1 cellular context compared by ENCODE assay signal in the genomic region with DNA sequence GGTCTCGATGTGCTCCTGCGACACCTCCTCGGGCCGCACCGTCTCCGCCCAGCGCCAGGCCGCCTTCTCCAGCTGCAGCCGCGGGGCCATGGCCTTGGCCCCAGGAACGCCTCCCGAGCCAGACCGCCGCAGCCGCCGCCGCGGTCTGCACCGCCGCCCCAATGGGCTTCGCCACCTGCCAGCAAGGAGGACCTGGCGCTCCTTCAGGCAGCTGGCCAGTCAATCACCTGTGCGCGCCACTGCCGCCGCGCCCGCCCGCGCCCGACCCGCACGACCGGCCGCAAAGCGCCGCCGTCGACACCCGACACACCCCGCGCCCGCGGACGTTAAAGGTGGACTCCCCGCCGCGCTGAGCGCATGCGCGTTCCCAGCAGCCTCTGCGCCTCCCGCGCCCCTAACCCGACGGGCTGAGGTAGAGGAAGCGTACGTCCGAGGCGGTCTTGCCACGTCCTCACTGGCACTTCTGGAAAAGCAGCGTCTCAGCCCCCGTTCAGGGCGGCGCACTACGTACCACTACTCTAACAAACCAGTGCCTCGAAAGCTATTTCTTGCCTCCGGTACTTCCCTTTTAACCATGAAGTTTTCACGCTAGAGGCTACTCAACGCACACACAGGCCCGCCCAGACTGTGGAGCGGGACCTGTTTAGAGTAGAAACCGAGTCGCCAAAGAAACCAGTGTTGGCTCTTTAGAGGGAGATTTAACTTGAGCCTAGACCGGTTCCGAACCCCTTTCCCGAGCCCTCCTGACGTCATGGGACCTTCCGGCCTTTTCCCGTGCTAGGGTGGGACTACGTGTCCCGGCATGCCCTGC.
TF ChIP-seq lines count a peak whose summit lies in the region.

Gene USP48, minus strand, starts transcription at position 282 of the 811 bp plus-strand sequence. Its CDS starts 192 bp downstream, at position 90.

TF ChIP-seq in HepG2, 621 proteins besides CTCF, POLR2A, EP300 and RAD21 (continued from another document and continues in another):
- TF ChIP-seq CREBL2 (CRISPR knock-in tag; IDR thresholded peaks at IDR 0.05; ENCODE audit: borderline replicate concordance) (no peak), TIGD3 (CRISPR knock-in tag; IDR thresholded peaks at IDR 0.05; ENCODE audit: borderline replicate concordance) (0 out of 2 replicates have a peak, but pooled peaks have one; percentile 19), ETV6 (CRISPR knock-in tag; conservative IDR thresholded peaks at IDR 0.05) (no peak), ZNF572 (CRISPR knock-in tag; IDR thresholded peaks at IDR 0.05) (no peak), ZC3H4 (CRISPR knock-in tag; IDR thresholded peaks at IDR 0.05; ENCODE audit: borderline replicate concordance) (peak; percentile 97), ZNF207 (IDR thresholded peaks at IDR 0.05; ENCODE audit: borderline replicate concordance) (no peak), SNAI1 (CRISPR knock-in tag; IDR thresholded peaks at IDR 0.05; ENCODE audit: borderline replicate concordance) (0 out of 2 replicates have a peak, but pooled peaks have one; percentile 63), ZNF567 (CRISPR knock-in tag; IDR thresholded peaks at IDR 0.05; ENCODE audit: borderline replicate concordance) (no peak; the same call in 1 of the 2 replicates), SAFB2 (CRISPR knock-in tag; IDR thresholded peaks at IDR 0.05; ENCODE audit: borderline replicate concordance, low read depth) (peak; percentile 73; the same call in 1 of the 2 replicates), ELF3 (CRISPR knock-in tag; IDR thresholded peaks at IDR 0.05) (peak; percentile 41), SRF (IDR thresholded peaks at IDR 0.05; ENCODE audit: low read depth, low read length) (peak; percentile 55; the same call in 1 of the 2 replicates), FIP1L1 (IDR thresholded peaks at IDR 0.05; ENCODE audit: borderline replicate concordance, insufficient read depth, low read depth, low read length) (no peak), SMAD1 (CRISPR knock-in tag; IDR thresholded peaks at IDR 0.05; ENCODE audit: borderline replicate concordance, low read depth) (peak; percentile 40), ESRRA (CRISPR knock-in tag; IDR thresholded peaks at IDR 0.05; ENCODE audit: low read depth) (peak; percentile 77), ATAD3A (CRISPR knock-in tag; IDR thresholded peaks at IDR 0.05) (no peak), ZNF83 (CRISPR knock-in tag; IDR thresholded peaks at IDR 0.05; ENCODE audit: borderline replicate concordance) (no peak), ZNF136 (CRISPR knock-in tag; IDR thresholded peaks at IDR 0.05; ENCODE audit: low read depth) (no peak), ISL2 (CRISPR knock-in tag; IDR thresholded peaks at IDR 0.05) (no peak; the same call in 1 of the 2 replicates), NKX3-1 (CRISPR knock-in tag; IDR thresholded peaks at IDR 0.05) (no peak), MED1 (CRISPR knock-in tag; IDR thresholded peaks at IDR 0.05) (peak; percentile 48), NFE2L1 (CRISPR knock-in tag; IDR thresholded peaks at IDR 0.05; ENCODE audit: borderline replicate concordance) (no peak), ZBTB42 (CRISPR knock-in tag; IDR thresholded peaks at IDR 0.05) (peak; percentile 22; the same call in 1 of the 2 replicates), ZNF788 (CRISPR knock-in tag; IDR thresholded peaks at IDR 0.05; ENCODE audit: borderline replicate concordance) (peak; percentile 34; the same call in 1 of the 2 replicates), ZNF501 (CRISPR knock-in tag; IDR thresholded peaks at IDR 0.05) (peak; percentile 60; the same call in 1 of the 2 replicates), SCMH1 (CRISPR knock-in tag; IDR thresholded peaks at IDR 0.05; ENCODE audit: borderline replicate concordance) (no peak), TBX2 (CRISPR knock-in tag; IDR thresholded peaks at IDR 0.05; ENCODE audit: borderline replicate concordance) (peak; percentile 59)
- TF ChIP-seq, protein P1, sequence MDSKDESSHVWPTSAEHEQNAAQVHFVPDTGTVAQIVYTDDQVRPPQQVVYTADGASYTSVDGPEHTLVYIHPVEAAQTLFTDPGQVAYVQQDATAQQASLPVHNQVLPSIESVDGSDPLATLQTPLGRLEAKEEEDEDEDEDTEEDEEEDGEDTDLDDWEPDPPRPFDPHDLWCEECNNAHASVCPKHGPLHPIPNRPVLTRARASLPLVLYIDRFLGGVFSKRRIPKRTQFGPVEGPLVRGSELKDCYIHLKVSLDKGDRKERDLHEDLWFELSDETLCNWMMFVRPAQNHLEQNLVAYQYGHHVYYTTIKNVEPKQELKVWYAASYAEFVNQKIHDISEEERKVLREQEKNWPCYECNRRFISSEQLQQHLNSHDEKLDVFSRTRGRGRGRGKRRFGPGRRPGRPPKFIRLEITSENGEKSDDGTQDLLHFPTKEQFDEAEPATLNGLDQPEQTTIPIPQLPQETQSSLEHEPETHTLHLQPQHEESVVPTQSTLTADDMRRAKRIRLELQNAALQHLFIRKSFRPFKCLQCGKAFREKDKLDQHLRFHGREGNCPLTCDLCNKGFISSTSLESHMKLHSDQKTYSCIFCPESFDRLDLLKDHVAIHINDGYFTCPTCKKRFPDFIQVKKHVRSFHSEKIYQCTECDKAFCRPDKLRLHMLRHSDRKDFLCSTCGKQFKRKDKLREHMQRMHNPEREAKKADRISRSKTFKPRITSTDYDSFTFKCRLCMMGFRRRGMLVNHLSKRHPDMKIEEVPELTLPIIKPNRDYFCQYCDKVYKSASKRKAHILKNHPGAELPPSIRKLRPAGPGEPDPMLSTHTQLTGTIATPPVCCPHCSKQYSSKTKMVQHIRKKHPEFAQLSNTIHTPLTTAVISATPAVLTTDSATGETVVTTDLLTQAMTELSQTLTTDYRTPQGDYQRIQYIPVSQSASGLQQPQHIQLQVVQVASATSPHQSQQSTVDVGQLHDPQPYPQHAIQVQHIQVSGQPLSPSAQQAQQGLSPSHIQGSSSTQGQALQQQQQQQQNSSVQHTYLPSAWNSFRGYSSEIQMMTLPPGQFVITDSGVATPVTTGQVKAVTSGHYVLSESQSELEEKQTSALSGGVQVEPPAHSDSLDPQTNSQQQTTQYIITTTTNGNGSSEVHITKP (CRISPR knock-in tag; IDR thresholded peaks at IDR 0.05; ENCODE audit: low read depth): peak; percentile 79; the same call in 1 of the 2 replicates
- TF ChIP-seq, protein P2, sequence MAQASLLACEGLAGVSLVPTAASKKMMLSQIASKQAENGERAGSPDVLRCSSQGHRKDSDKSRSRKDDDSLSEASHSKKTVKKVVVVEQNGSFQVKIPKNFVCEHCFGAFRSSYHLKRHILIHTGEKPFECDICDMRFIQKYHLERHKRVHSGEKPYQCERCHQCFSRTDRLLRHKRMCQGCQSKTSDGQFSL (CRISPR knock-in tag; IDR thresholded peaks at IDR 0.05): 0 out of 2 replicates have a peak, but pooled peaks have one; percentile 10
- TF ChIP-seq, protein P3, sequence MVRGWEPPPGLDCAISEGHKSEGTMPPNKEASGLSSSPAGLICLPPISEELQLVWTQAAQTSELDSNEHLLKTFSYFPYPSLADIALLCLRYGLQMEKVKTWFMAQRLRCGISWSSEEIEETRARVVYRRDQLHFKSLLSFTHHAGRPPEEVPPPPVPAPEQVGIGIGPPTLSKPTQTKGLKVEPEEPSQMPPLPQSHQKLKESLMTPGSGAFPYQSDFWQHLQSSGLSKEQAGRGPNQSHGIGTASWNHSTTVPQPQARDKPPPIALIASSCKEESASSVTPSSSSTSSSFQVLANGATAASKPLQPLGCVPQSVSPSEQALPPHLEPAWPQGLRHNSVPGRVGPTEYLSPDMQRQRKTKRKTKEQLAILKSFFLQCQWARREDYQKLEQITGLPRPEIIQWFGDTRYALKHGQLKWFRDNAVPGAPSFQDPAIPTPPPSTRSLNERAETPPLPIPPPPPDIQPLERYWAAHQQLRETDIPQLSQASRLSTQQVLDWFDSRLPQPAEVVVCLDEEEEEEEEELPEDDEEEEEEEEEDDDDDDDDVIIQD (CRISPR knock-in tag; IDR thresholded peaks at IDR 0.05; ENCODE audit: low read depth): 0 out of 2 replicates have a peak, but pooled peaks have one; percentile 20
- TF ChIP-seq, protein P4, sequence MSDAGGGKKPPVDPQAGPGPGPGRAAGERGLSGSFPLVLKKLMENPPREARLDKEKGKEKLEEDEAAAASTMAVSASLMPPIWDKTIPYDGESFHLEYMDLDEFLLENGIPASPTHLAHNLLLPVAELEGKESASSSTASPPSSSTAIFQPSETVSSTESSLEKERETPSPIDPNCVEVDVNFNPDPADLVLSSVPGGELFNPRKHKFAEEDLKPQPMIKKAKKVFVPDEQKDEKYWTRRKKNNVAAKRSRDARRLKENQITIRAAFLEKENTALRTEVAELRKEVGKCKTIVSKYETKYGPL (CRISPR knock-in tag; IDR thresholded peaks at IDR 0.05): peak; percentile 31; the same call in 1 of the 2 replicates
- TF ChIP-seq, protein P5, sequence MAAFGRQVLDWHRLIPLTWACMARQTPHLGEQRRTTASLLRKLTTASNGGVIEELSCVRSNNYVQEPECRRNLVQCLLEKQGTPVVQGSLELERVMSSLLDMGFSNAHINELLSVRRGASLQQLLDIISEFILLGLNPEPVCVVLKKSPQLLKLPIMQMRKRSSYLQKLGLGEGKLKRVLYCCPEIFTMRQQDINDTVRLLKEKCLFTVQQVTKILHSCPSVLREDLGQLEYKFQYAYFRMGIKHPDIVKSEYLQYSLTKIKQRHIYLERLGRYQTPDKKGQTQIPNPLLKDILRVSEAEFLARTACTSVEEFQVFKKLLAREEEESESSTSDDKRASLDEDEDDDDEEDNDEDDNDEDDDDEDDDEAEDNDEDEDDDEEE (CRISPR knock-in tag; IDR thresholded peaks at IDR 0.05): peak; percentile 72; the same call in 1 of the 2 replicates
- TF ChIP-seq, protein P6, sequence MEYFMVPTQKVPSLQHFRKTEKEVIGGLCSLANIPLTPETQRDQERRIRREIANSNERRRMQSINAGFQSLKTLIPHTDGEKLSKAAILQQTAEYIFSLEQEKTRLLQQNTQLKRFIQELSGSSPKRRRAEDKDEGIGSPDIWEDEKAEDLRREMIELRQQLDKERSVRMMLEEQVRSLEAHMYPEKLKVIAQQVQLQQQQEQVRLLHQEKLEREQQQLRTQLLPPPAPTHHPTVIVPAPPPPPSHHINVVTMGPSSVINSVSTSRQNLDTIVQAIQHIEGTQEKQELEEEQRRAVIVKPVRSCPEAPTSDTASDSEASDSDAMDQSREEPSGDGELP (IDR thresholded peaks at IDR 0.05; ENCODE audit: borderline replicate concordance, low read depth): peak; percentile 86; the same call in 1 of the 2 replicates
- TF ChIP-seq, protein P7, sequence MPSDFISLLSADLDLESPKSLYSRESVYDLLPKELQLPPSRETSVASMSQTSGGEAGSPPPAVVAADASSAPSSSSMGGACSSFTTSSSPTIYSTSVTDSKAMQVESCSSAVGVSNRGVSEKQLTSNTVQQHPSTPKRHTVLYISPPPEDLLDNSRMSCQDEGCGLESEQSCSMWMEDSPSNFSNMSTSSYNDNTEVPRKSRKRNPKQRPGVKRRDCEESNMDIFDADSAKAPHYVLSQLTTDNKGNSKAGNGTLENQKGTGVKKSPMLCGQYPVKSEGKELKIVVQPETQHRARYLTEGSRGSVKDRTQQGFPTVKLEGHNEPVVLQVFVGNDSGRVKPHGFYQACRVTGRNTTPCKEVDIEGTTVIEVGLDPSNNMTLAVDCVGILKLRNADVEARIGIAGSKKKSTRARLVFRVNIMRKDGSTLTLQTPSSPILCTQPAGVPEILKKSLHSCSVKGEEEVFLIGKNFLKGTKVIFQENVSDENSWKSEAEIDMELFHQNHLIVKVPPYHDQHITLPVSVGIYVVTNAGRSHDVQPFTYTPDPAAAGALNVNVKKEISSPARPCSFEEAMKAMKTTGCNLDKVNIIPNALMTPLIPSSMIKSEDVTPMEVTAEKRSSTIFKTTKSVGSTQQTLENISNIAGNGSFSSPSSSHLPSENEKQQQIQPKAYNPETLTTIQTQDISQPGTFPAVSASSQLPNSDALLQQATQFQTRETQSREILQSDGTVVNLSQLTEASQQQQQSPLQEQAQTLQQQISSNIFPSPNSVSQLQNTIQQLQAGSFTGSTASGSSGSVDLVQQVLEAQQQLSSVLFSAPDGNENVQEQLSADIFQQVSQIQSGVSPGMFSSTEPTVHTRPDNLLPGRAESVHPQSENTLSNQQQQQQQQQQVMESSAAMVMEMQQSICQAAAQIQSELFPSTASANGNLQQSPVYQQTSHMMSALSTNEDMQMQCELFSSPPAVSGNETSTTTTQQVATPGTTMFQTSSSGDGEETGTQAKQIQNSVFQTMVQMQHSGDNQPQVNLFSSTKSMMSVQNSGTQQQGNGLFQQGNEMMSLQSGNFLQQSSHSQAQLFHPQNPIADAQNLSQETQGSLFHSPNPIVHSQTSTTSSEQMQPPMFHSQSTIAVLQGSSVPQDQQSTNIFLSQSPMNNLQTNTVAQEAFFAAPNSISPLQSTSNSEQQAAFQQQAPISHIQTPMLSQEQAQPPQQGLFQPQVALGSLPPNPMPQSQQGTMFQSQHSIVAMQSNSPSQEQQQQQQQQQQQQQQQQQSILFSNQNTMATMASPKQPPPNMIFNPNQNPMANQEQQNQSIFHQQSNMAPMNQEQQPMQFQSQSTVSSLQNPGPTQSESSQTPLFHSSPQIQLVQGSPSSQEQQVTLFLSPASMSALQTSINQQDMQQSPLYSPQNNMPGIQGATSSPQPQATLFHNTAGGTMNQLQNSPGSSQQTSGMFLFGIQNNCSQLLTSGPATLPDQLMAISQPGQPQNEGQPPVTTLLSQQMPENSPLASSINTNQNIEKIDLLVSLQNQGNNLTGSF (CRISPR knock-in tag; IDR thresholded peaks at IDR 0.05): peak; percentile 49
